Comparison of ENCODE assay signal across 24 cellular contexts in the genomic region with DNA sequence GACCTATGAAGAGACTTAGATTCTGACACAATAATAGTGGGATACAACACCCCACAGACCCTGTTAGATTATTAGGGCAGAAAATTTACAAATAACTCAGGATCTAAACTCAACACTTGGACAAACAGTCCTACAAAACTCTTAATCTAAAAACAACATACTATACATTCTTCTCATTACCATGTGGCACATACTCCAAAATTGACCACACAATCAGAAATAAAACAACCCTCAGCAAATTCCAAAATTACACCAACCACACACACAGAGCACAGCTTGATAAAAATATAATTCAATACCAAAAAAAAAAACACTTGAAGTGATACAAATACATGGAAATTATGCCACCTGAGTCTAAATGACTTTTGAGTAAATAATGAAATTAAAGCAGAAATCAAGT. TPM values are rescaled to one million over a fixed set of nuclear protein-coding genes. Genes with fewer than 3 reads are reported as not detected.
"Had no signal": no experiment of that assay in that cellular context is flagged by ENCODE, and none has a peak within 500 bp of the region (broad histone marks: within the 10 kb centered on the region; RNA-seq: fewer than 3 reads in every experiment).

No MANE protein-coding gene starts in this region.

- FAIRE-seq: pancreas had no signal

- H3K27ac ChIP-seq: esophagus muscularis mucosa, hepatocyte, pancreas, psoas muscle, skin epidermis, stomach, uterus had no signal

- H3K79me2 ChIP-seq: hepatocyte had no signal

- H3K36me3 ChIP-seq: esophagus muscularis mucosa, pancreas, uterus had no signal

- H3K4me3 Mint-ChIP-seq: activated naive CD8-positive, alpha-beta T cell treated with anti-CD3 and anti-CD28 coated beads for 36 hours; activated T-cell treated with anti-CD3 and anti-CD28 coated beads, Interleukin-2, amount 50 U/mL, for 24 hours; activated T-helper 17 cell treated with anti-CD3 and anti-CD28 coated beads, Interleukin-2, amount 50 U/mL, for 72 hours; immature natural killer cell; natural killer cell treated with Interleukin-12 subunit alpha and Interleukin-12 subunit beta and Interleukin-15 and Interleukin-18, amount 100 ng/mL, for 72 hours; stimulated activated effector memory CD8-positive, alpha-beta T cell treated with anti-CD3 and anti-CD28 coated beads, Interleukin-12 subunit alpha, Interleukin-12 subunit beta, amount 100 ng/mL, for 72 hours; WTC11 had no signal

- H3K4me3 ChIP-seq: esophagus muscularis mucosa, hepatocyte, pancreas, psoas muscle, skin epidermis, stomach, uterus had no signal

- H3K4me2 ChIP-seq: hepatocyte had no signal

- H3K9me3 Mint-ChIP-seq: activated T-helper 17 cell treated with anti-CD3 and anti-CD28 coated beads, Interleukin-2, amount 50 U/mL, for 72 hours; effector memory CD8-positive, alpha-beta T cell; natural killer cell treated with Interleukin-12 subunit alpha and Interleukin-12 subunit beta and Interleukin-15 and Interleukin-18, amount 100 ng/mL, for 72 hours had no signal

- DNase-seq: activated naive CD8-positive, alpha-beta T cell treated with anti-CD3 and anti-CD28 coated beads for 36 hours; activated T-cell treated with anti-CD3 and anti-CD28 coated beads, Interleukin-2, amount 50 U/mL, for 24 hours; amniotic stem cell; effector memory CD8-positive, alpha-beta T cell; immature natural killer cell; kidney glomerular epithelial cell; left ventricle myocardium superior; mammary epithelial cell; midbrain; pancreas; psoas muscle; right cardiac atrium; stimulated activated CD4-positive, alpha-beta T cell treated with anti-CD3 and anti-CD28 coated beads, Interleukin-2, amount 100 ng/mL, for 24 hours; stomach; T-helper 9 cell; trophoblast cell; uterus had no signal

- ATAC-seq: activated T-helper 17 cell treated with anti-CD3 and anti-CD28 coated beads, Interleukin-2, amount 50 U/mL, for 72 hours; effector memory CD8-positive, alpha-beta T cell; left ventricle myocardium superior; natural killer cell treated with Interleukin-12 subunit alpha and Interleukin-12 subunit beta and Interleukin-15 and Interleukin-18, amount 100 ng/mL, for 72 hours; pancreas; psoas muscle; right cardiac atrium; stimulated activated effector memory CD8-positive, alpha-beta T cell treated with anti-CD3 and anti-CD28 coated beads, Interleukin-12 subunit alpha, Interleukin-12 subunit beta, amount 100 ng/mL, for 72 hours; WTC11 had no signal

- H3K27ac Mint-ChIP-seq: activated naive CD8-positive, alpha-beta T cell treated with anti-CD3 and anti-CD28 coated beads for 36 hours; activated T-cell treated with anti-CD3 and anti-CD28 coated beads, Interleukin-2, amount 50 U/mL, for 24 hours; activated T-helper 17 cell treated with anti-CD3 and anti-CD28 coated beads, Interleukin-2, amount 50 U/mL, for 72 hours; natural killer cell treated with Interleukin-12 subunit alpha and Interleukin-12 subunit beta and Interleukin-15 and Interleukin-18, amount 100 ng/mL, for 72 hours; stimulated activated effector memory CD8-positive, alpha-beta T cell treated with anti-CD3 and anti-CD28 coated beads, Interleukin-12 subunit alpha, Interleukin-12 subunit beta, amount 100 ng/mL, for 72 hours; WTC11 had no signal

- H2AFZ ChIP-seq: hepatocyte had no signal

- H3K27me3 Mint-ChIP-seq: activated naive CD8-positive, alpha-beta T cell treated with anti-CD3 and anti-CD28 coated beads for 36 hours; activated T-cell treated with anti-CD3 and anti-CD28 coated beads, Interleukin-2, amount 50 U/mL, for 24 hours; activated T-helper 17 cell treated with anti-CD3 and anti-CD28 coated beads, Interleukin-2, amount 50 U/mL, for 72 hours; effector memory CD8-positive, alpha-beta T cell; natural killer cell treated with Interleukin-12 subunit alpha and Interleukin-12 subunit beta and Interleukin-15 and Interleukin-18, amount 100 ng/mL, for 72 hours had no signal

- H3K27me3 ChIP-seq: esophagus muscularis mucosa, hepatocyte, pancreas, stomach, uterus had no signal

- H3K9me3 ChIP-seq: esophagus muscularis mucosa, pancreas, psoas muscle, uterus had no signal

RNA-seq across cellular contexts. Expression of a gene that starts 7.8 kb away (rescaled TPM):
- total RNA-seq: hepatocyte had no signal
- polyA plus RNA-seq: hepatocyte had no signal
